In genomic region chr10:33618196-33618595, GRCh38 we compare ENCODE assay signal across 26 cellular contexts.
"Had no signal": no experiment of that assay in that cellular context is flagged by ENCODE, and none has a peak within 500 bp of the region (broad histone marks: within the 10 kb centered on the region; RNA-seq: fewer than 3 reads in every experiment).

No MANE protein-coding gene starts in this region.

- H3K4me1 Mint-ChIP-seq: activated CD4-positive, alpha-beta T cell treated with anti-CD3 and anti-CD28 coated beads, Interleukin-2, amount 10 ng/mL, durations not matched to agents 7 days and 5 days; activated CD8-positive, alpha-beta memory T cell treated with anti-CD3 and anti-CD28 coated beads, Interleukin-2, amount 10 ng/mL, durations not matched to agents 7 days and 5 days; immature natural killer cell; natural killer cell had no signal

- H3K36me3 ChIP-seq: thyroid gland, WERI-Rb-1 had no signal

- ATAC-seq: activated CD8-positive, alpha-beta memory T cell treated with anti-CD3 and anti-CD28 coated beads, Interleukin-2, amount 10 ng/mL, durations not matched to agents 7 days and 5 days; activated CD8-positive, alpha-beta T cell treated with anti-CD3 and anti-CD28 coated beads for 36 hours; foreskin keratinocyte; natural killer cell had no signal

- H3K27me3 ChIP-seq: hepatocyte, thyroid gland had no signal

- H3K9me3 Mint-ChIP-seq: stimulated activated naive CD8-positive, alpha-beta T cell treated with anti-CD3 and anti-CD28 coated beads, Interleukin-15, Interleukin-2, amounts not matched to agents 100 ng/mL and 50 ng/mL, for 24 hours had no signal

- H3K27ac Mint-ChIP-seq: activated CD4-positive, alpha-beta T cell treated with anti-CD3 and anti-CD28 coated beads, Interleukin-2, amount 10 ng/mL, durations not matched to agents 7 days and 5 days; activated CD8-positive, alpha-beta memory T cell treated with anti-CD3 and anti-CD28 coated beads, Interleukin-2, amount 10 ng/mL, durations not matched to agents 7 days and 5 days; activated CD8-positive, alpha-beta T cell treated with anti-CD3 and anti-CD28 coated beads for 36 hours; activated T-helper 1 cell treated with anti-CD3 and anti-CD28 coated beads, Interleukin-12 subunit alpha, Interleukin-12 subunit beta, Interleukin-2, Interleukin-4 antibody, amounts not matched to agents 30 ng/mL and 10 ng/mL and 1 ng/mL, durations not matched to agents 14 hours and 24 hours and 36 hours; immature natural killer cell; natural killer cell; stimulated activated naive CD8-positive, alpha-beta T cell treated with anti-CD3 and anti-CD28 coated beads, Interleukin-15, Interleukin-2, amounts not matched to agents 100 ng/mL and 50 ng/mL, for 24 hours had no signal

- H3K36me3 Mint-ChIP-seq: activated CD8-positive, alpha-beta memory T cell treated with anti-CD3 and anti-CD28 coated beads, Interleukin-2, amount 10 ng/mL, durations not matched to agents 7 days and 5 days; brain; natural killer cell had no signal

- H3K27ac ChIP-seq: foreskin keratinocyte, thyroid gland, WERI-Rb-1 had no signal

- H3K9me3 ChIP-seq: thyroid gland had no signal

- DNase-seq: activated CD4-positive, alpha-beta T cell treated with anti-CD3 and anti-CD28 coated beads, Interleukin-2, amount 10 ng/mL, durations not matched to agents 7 days and 5 days; activated CD4-positive, CD25-positive, alpha-beta regulatory T cell treated with anti-CD3 and anti-CD28 coated beads, Interleukin-2, amount 50 U/mL, for 72 hours; activated CD8-positive, alpha-beta memory T cell treated with anti-CD3 and anti-CD28 coated beads, Interleukin-2, amount 10 ng/mL, durations not matched to agents 7 days and 5 days; activated CD8-positive, alpha-beta T cell treated with anti-CD3 and anti-CD28 coated beads for 36 hours; activated gamma-delta T cell; activated naive CD4-positive, alpha-beta T cell treated with anti-CD3 and anti-CD28 coated beads, Interleukin-2, amount 50 U/mL, for 16 hours; activated T-cell treated with anti-CD3 and anti-CD28 coated beads for 4 hours; anterior cingulate cortex; caudate nucleus; dermis blood vessel endothelial cell; effector CD8-positive, alpha-beta T cell; erythroblast; foreskin keratinocyte; immature natural killer cell; midbrain; natural killer cell; retina; stimulated activated CD4-positive, alpha-beta T cell treated with anti-CD3 and anti-CD28 coated beads, Interleukin-4, amount 100 ng/mL, for 4 hours; substantia nigra; T1000; thyroid gland; WERI-Rb-1 had no signal

- H3K79me2 ChIP-seq: hepatocyte had no signal

- H2AFZ ChIP-seq: hepatocyte had no signal

- H3K4me3 ChIP-seq: hepatocyte, thyroid gland had no signal

- H3K4me1 ChIP-seq: foreskin keratinocyte, thyroid gland had no signal

- H3K4me3 Mint-ChIP-seq: activated CD4-positive, alpha-beta T cell treated with anti-CD3 and anti-CD28 coated beads, Interleukin-2, amount 10 ng/mL, durations not matched to agents 7 days and 5 days; activated CD8-positive, alpha-beta memory T cell treated with anti-CD3 and anti-CD28 coated beads, Interleukin-2, amount 10 ng/mL, durations not matched to agents 7 days and 5 days; activated CD8-positive, alpha-beta T cell treated with anti-CD3 and anti-CD28 coated beads for 36 hours; activated T-helper 1 cell treated with anti-CD3 and anti-CD28 coated beads, Interleukin-12 subunit alpha, Interleukin-12 subunit beta, Interleukin-2, Interleukin-4 antibody, amounts not matched to agents 30 ng/mL and 10 ng/mL and 1 ng/mL, durations not matched to agents 14 hours and 24 hours and 36 hours; brain; immature natural killer cell; natural killer cell; stimulated activated naive CD8-positive, alpha-beta T cell treated with anti-CD3 and anti-CD28 coated beads, Interleukin-15, Interleukin-2, amounts not matched to agents 100 ng/mL and 50 ng/mL, for 24 hours had no signal
